Comparison of ENCODE assay signal across 17 cellular contexts in genomic region chr1:153431928-153432327, GRCh38. TPM values are rescaled to one million over a fixed set of nuclear protein-coding genes. Genes with fewer than 3 reads are reported as not detected.
"Had no signal": no experiment of that assay in that cellular context is flagged by ENCODE, and none has a peak within 500 bp of the region (broad histone marks: within the 10 kb centered on the region; RNA-seq: fewer than 3 reads in every experiment).

No MANE protein-coding gene starts in this region.

- H3K4me1 ChIP-seq: SJSA1 had no signal

- H3K27me3 ChIP-seq: SJSA1 had no signal

- H3K4me3 ChIP-seq: SJSA1, SK-N-MC had no signal

- H3K36me3 ChIP-seq: SJSA1 had no signal

- H3K9me3 ChIP-seq: SJSA1 had no signal

- H3K27ac ChIP-seq: SJSA1, SK-N-MC had no signal

- DNase-seq: KBM-7, NCI-H1092, NCI-H1105 treated with DMSO at 0.1 percent for 48 hours, NCI-H1436, NCI-H187 treated with DMSO at 0.1 percent for 48 hours, NCI-H2029 treated with DMSO at 0.1 percent for 48 hours, NCI-H2171 treated with DMSO at 0.1 percent for 48 hours, NCI-H524 treated with DMSO at 0.1 percent for 48 hours, NCI-H774, RPMI8226, SHP77 had no signal

RNA-seq across cellular contexts. Expression of gene S100A7A, which starts 15.6 kb away (rescaled TPM):
- total RNA-seq: HT-29, LHCN-M2, MCF 10A, NCI-H460, SJSA1 had no signal

RNA-seq across cellular contexts. Expression of gene S100A7, which starts 28.5 kb away (rescaled TPM):
- total RNA-seq: HT-29, LHCN-M2, MCF 10A, NCI-H460, SJSA1 had no signal

RNA-seq across cellular contexts. Expression of gene S100A8, which starts 41.1 kb away (rescaled TPM):
- total RNA-seq: HT-29, LHCN-M2, NCI-H460, SJSA1 had no signal

RNA-seq across cellular contexts. Expression of gene S100A12, which starts 56.5 kb away (rescaled TPM):
- total RNA-seq: HT-29, LHCN-M2, MCF 10A, NCI-H460, SJSA1 had no signal
